In genomic region chr3:108388136-108389132, GRCh38 we compare ENCODE assay signal across 8 cellular contexts.
DNase-seq lines count a peak whose midpoint lies in the region; ATAC-seq and TF ChIP-seq lines count a peak whose summit lies in the region.

No MANE protein-coding gene starts in this region.

- no peaks in the 10 kb centered on the region for H3K27me3 ChIP-seq in foreskin keratinocyte

- DNase-seq in NCI-H1436 (lab: John Stamatoyannopoulos, UW) (peak; percentile 72), globus pallidus (ENCODE audit: low spot score) (peak; percentile 36), 8988T (no peak), NCI-H82 treated with DMSO at 0.1 percent for 48 hours (lab: John Stamatoyannopoulos, UW; ENCODE audit: unreplicated experiment) (no peak), foreskin keratinocyte (no peak), iPS-NIHi11 (ENCODE audit: low spot score) (no peak)

- TF ChIP-seq CTCF in foreskin keratinocyte (conservative IDR thresholded peaks at IDR 0.05) = no peak

- ATAC-seq in GM19023 (IDR thresholded peaks at IDR 0.05; ENCODE audit: unreplicated experiment) = peak; percentile 53
- ATAC-seq in HG02763 (IDR thresholded peaks at IDR 0.05; ENCODE audit: unreplicated experiment) = peak; percentile 64
- ATAC-seq in foreskin keratinocyte = no peak

- no peaks in the 10 kb centered on the region for H3K4me1 ChIP-seq in foreskin keratinocyte

- H3K27ac ChIP-seq in foreskin keratinocyte = no peak overlapping the region

Comparison
In these comparisons a context has a peak if more than half of its experiments do, and no peak if none do; other contexts are left out.
1. DNase-seq: peak in NCI-H1436 (single experiment) and globus pallidus (single experiment); none in 8988T (single experiment), NCI-H82 treated with DMSO at 0.1 percent for 48 hours (single experiment), foreskin keratinocyte (0 of 2) and iPS-NIHi11 (single experiment).